Comparison of ENCODE assay signal across 23 cellular contexts in genomic region chr6:9583946-9584345, GRCh38.
"Had no signal": no experiment of that assay in that cellular context is flagged by ENCODE, and none has a peak within 500 bp of the region (broad histone marks: within the 10 kb centered on the region; RNA-seq: fewer than 3 reads in every experiment).

No MANE protein-coding gene starts in this region.

- H3K4me3 ChIP-seq: ascending aorta, cardiac muscle cell, lung, tibial artery had no signal

- ATAC-seq: left colon had no signal

- H3K4me1 ChIP-seq: ascending aorta, parathyroid adenoma, tibial artery had no signal

- H3K36me3 ChIP-seq: ascending aorta, cardiac muscle cell, tibial artery had no signal

- H3K9me3 ChIP-seq: ascending aorta, tibial artery had no signal

- H3K9ac ChIP-seq: parathyroid adenoma had no signal

- FAIRE-seq: urothelium cell line had no signal

- H3K27ac ChIP-seq: ascending aorta, cardiac muscle cell, parathyroid adenoma, tibial artery, VCaP had no signal

- H2AFZ ChIP-seq: parathyroid adenoma had no signal

- H3K79me2 ChIP-seq: parathyroid adenoma had no signal

- DNase-seq: activated CD4-positive, alpha-beta T cell treated with anti-CD3 and anti-CD28 coated beads, Interleukin-2, amount 50 U/mL, for 1 hour; activated CD4-positive, CD25-positive, alpha-beta regulatory T cell treated with anti-CD3 and anti-CD28 coated beads, Interleukin-2, amount 50 U/mL, for 72 hours; activated CD8-positive, alpha-beta memory T cell treated with anti-CD3 and anti-CD28 coated beads, Interleukin-2, amount 50 U/mL, for 4 hours; activated effector memory CD4-positive, alpha-beta T cell treated with anti-CD3 and anti-CD28 coated beads, Interleukin-2, amount 50 U/mL, for 16 hours; activated naive CD4-positive, alpha-beta T cell treated with anti-CD3 and anti-CD28 coated beads, Interleukin-2, amount 50 U/mL, for 16 hours; activated T-cell treated with anti-CD3 and anti-CD28 coated beads, Interleukin-2, amount 50 U/mL, for 48 hours; effector CD8-positive, alpha-beta T cell; foreskin melanocyte; glutamatergic neuron; hippocampal formation; islet precursor cell; left colon; midbrain; stimulated activated CD8-positive, alpha-beta memory T cell treated with anti-CD3 and anti-CD28 coated beads, Interleukin-4, amount 100 ng/mL, for 48 hours; stimulated activated naive CD4-positive, alpha-beta T cell; T-helper 2 cell; tibial artery had no signal

- H3K27me3 ChIP-seq: ascending aorta, cardiac muscle cell, tibial artery had no signal
